ENCODE assay signal across 9 cellular contexts in genomic region chr3:128053614-128054013, GRCh38. TPM values are rescaled to one million over a fixed set of nuclear protein-coding genes. Genes with fewer than 3 reads are reported as not detected.
DNase-seq lines count a peak whose midpoint lies in the region; ATAC-seq and TF ChIP-seq lines count a peak whose summit lies in the region.
"Had no signal": no experiment of that assay in that cellular context is flagged by ENCODE, and none has a peak within 500 bp of the region (broad histone marks: within the 10 kb centered on the region; RNA-seq: fewer than 3 reads in every experiment).

No MANE protein-coding gene starts in this region.

- WGBS in sigmoid colon, 2 donors = 41 to 74% methylated on average over 6 of the region's 6 CpGs

- H3K27me3 ChIP-seq in sigmoid colon = no peaks in the 10 kb centered on the region

- H3K27ac ChIP-seq in SK-N-MC (no peak overlapping the region), sigmoid colon (peak overlapping the region in 1 of 4 donors; percentile 94)

- TF ChIP-seq CTCF in GM12875 (IDR thresholded peaks at IDR 0.05; ENCODE audit: borderline replicate concordance, insufficient read depth, low read depth, low read length) = no peak
- no peak for TF ChIP-seq CTCF in fibroblast of mammary gland (conservative IDR thresholded peaks at IDR 0.05; ENCODE audit: control insufficient read depth, insufficient read depth, low read depth, low read length)
- TF ChIP-seq CTCF in sigmoid colon (IDR thresholded peaks at IDR 0.05) = no peak

- no peak for TF ChIP-seq EP300 in sigmoid colon (IDR thresholded peaks at IDR 0.05)

- intact Hi-C loops in sigmoid colon (cut with DNase I) = loop anchor here (5.0 to 10.0 kb wide), 3 partner anchors 139 to 1069 kb away; partner anchors contain the start of genes ABTB1, KBTBD12 and PLXNA1

- peak overlapping the region; percentile 99 for H3K9ac ChIP-seq in SK-N-MC (ENCODE audit: insufficient read length)

- peak overlapping the region; percentile 85 for H3K4me3 ChIP-seq in GM12875 (ENCODE audit: low read depth, low read length)
- H3K4me3 ChIP-seq in SK-N-MC = peak overlapping the region; percentile 98
- peak overlapping the region; percentile 94 for H3K4me3 ChIP-seq in fibroblast of mammary gland (ENCODE audit: control insufficient read depth, low read depth, low read length)
- peak overlapping the region; percentile 82 to 99 (median 98) for H3K4me3 ChIP-seq in sigmoid colon

- DNase-seq in SK-N-MC (ENCODE audit: low read depth, low spot score) (no peak), fibroblast of mammary gland (ENCODE audit: low read depth) (no peak), sigmoid colon (no peak), NCI-H524 (lab: John Stamatoyannopoulos, UW) (no peak), GF-D8 (lab: John Stamatoyannopoulos, UW) (no peak)
- no peak for DNase-seq in stimulated activated naive CD4-positive, alpha-beta T cell (lab: John Stamatoyannopoulos, UW)
- DNase-seq: NCI-H226 had no signal

- no peak for TF ChIP-seq POLR2A in sigmoid colon (IDR thresholded peaks at IDR 0.05)

- peaks cover 0 to 45% (median 33%) of the 10 kb centered on the region in 4 donors for H3K4me1 ChIP-seq in sigmoid colon

- H3K9me3 ChIP-seq in SK-N-MC (ENCODE audit: low read depth, low read length) (no peaks in the 10 kb centered on the region), sigmoid colon (no peaks in the 10 kb centered on the region)

- H3K36me3 ChIP-seq in SK-N-MC (ENCODE audit: insufficient read depth, low read length) = peaks cover 56% of the 10 kb centered on the region
- peaks cover 3 to 37% (median 13%) of the 10 kb centered on the region in 4 donors for H3K36me3 ChIP-seq in sigmoid colon

- ATAC-seq in HG02678 (IDR thresholded peaks at IDR 0.05; ENCODE audit: unreplicated experiment) = no peak

RNA-seq across cellular contexts. Expression of gene SEC61A1, which starts 1.4 kb away (rescaled TPM):
- total RNA-seq in sigmoid colon = 10 to 100 TPM; 52.3 to 82.5 (median 63.0) TPM
- 100 to 1,000 TPM in 1 of 3 donors, 10 to 100 TPM in 2; 17.4 to 152 (median 20.1) TPM for polyA plus RNA-seq in sigmoid colon
